Comparison of ENCODE assay signal across 8 cellular contexts in genomic region chr7:116213361-116214155, GRCh38. TPM values are rescaled to one million over a fixed set of nuclear protein-coding genes. Genes with fewer than 3 reads are reported as not detected.
DNase-seq lines count a peak whose midpoint lies in the region; ATAC-seq, FAIRE-seq and TF ChIP-seq lines count a peak whose summit lies in the region.

No MANE protein-coding gene starts in this region.

- no peaks in the 10 kb centered on the region for H3K9me3 Mint-ChIP-seq in activated CD4-positive, alpha-beta T cell treated with anti-CD3 and anti-CD28 coated beads for 36 hours (ENCODE audit: low read depth)
- no peaks in the 10 kb centered on the region for H3K9me3 Mint-ChIP-seq in activated CD8-positive, alpha-beta T cell treated with anti-CD3 and anti-CD28 coated beads for 36 hours

- H3K4me1 ChIP-seq in stomach smooth muscle (ENCODE audit: control insufficient read depth, insufficient read depth, low read length) (no peaks in the 10 kb centered on the region), HepG2 (ENCODE audit: insufficient read depth, low read length) (peaks cover 25% of the 10 kb centered on the region)

- H3K36me3 ChIP-seq in stomach smooth muscle (ENCODE audit: control insufficient read depth in 2 of 2, insufficient read depth in 2 of 2, low read length in 2 of 2) (no peaks in the 10 kb centered on the region), HepG2 (replicated peaks in 1 of 2; ENCODE audit: control insufficient read depth in 1 of 2, insufficient read depth in 2 of 2, low read length in 2 of 2) (no peaks in the 10 kb centered on the region)

- CTCF ChIA-PET in activated CD4-positive, alpha-beta T cell treated with anti-CD3 and anti-CD28 coated beads for 36 hours (lab: Charles Lee): interaction anchor here (1.0 to 4.0 kb wide), 3 partner anchors 10 to 33 kb away, joined by 3 to 17 read pairs (median 3); no protein-coding TSS in a partner anchor
- CTCF ChIA-PET in activated CD8-positive, alpha-beta T cell treated with anti-CD3 and anti-CD28 coated beads for 36 hours (lab: Charles Lee): interaction anchor here (1.7 to 3.5 kb wide), 2 partner anchors 22 to 33 kb away, joined by 11 to 21 read pairs; no protein-coding TSS in a partner anchor
- CTCF ChIA-PET in HepG2 (lab: Yijun Ruan, JAX; ENCODE audit: low intra/inter-chr PET ratio, low total read pairs): no interaction called here

- no TSS peak for BruUV-seq in HepG2 (replicated peaks; lab: Mats Ljungman, UMichigan)

- H3K4me3 Mint-ChIP-seq in activated CD4-positive, alpha-beta T cell treated with anti-CD3 and anti-CD28 coated beads for 36 hours: peak overlapping the region; percentile 97
- peak overlapping the region; percentile 97 for H3K4me3 Mint-ChIP-seq in activated CD8-positive, alpha-beta T cell treated with anti-CD3 and anti-CD28 coated beads for 36 hours

- no peak for DNase-seq in activated CD4-positive, alpha-beta T cell treated with anti-CD3 and anti-CD28 coated beads for 36 hours
- DNase-seq in activated CD4-positive, alpha-beta T cell treated with anti-CD3 and anti-CD28 coated beads, Interleukin-2, amount 50 U/mL, for 48 hours: no peak
- no peak for DNase-seq in activated CD8-positive, alpha-beta T cell treated with anti-CD3 and anti-CD28 coated beads for 36 hours
- peak; percentile 40 for DNase-seq in fibroblast of the aortic adventitia (ENCODE audit: low read depth)
- no peak for DNase-seq in activated gamma-delta T cell treated with Interleukin-2 at 50 U/mL for 16 hours
- no peak for DNase-seq in HepG2 (ENCODE audit: low spot score)
- no peak for DNase-seq in NCI-H1092 treated with DMSO at 0.1 percent for 48 hours (lab: John Stamatoyannopoulos, UW)

- 65% methylated on average over 4 of the region's 4 CpGs for WGBS in HepG2 (ENCODE audit: low lambda C conversion rate)

- H3K9ac ChIP-seq in stomach smooth muscle (ENCODE audit: low read length in 2 of 2): no peak overlapping the region
- no peak overlapping the region for H3K9ac ChIP-seq in HepG2 (ENCODE audit: insufficient read depth, low read depth, low read length)

- H3K27ac ChIP-seq in stomach smooth muscle (ENCODE audit: low read length) (peak overlapping the region; percentile 85), HepG2 (ENCODE audit: extremely low read length, insufficient read depth, low read length) (no peak overlapping the region)

- H3K36me3 Mint-ChIP-seq in activated CD4-positive, alpha-beta T cell treated with anti-CD3 and anti-CD28 coated beads for 36 hours (ENCODE audit: low read depth): peaks cover 22% of the 10 kb centered on the region
- H3K36me3 Mint-ChIP-seq in activated CD8-positive, alpha-beta T cell treated with anti-CD3 and anti-CD28 coated beads for 36 hours (ENCODE audit: low read depth): peaks cover 23% of the 10 kb centered on the region

- H2AFZ ChIP-seq in HepG2 (ENCODE audit: low read length): no peak overlapping the region

- H3K27ac Mint-ChIP-seq in activated CD4-positive, alpha-beta T cell treated with anti-CD3 and anti-CD28 coated beads for 36 hours: peak overlapping the region; percentile 98
- H3K27ac Mint-ChIP-seq in activated CD8-positive, alpha-beta T cell treated with anti-CD3 and anti-CD28 coated beads for 36 hours: peak overlapping the region; percentile 51

- no peak for TF ChIP-seq EP300 in HepG2 (IDR thresholded peaks at IDR 0.05; ENCODE audit: low read depth in 2 of 2, low read length in 2 of 2)
- no peak for TF ChIP-seq EP300 in HepG2 (CRISPR knock-in tag; IDR thresholded peaks at IDR 0.05; ENCODE audit: borderline replicate concordance)

- H3K9me3 ChIP-seq in stomach smooth muscle (ENCODE audit: control insufficient read depth in 2 of 2, low read length in 2 of 2) (no peaks in the 10 kb centered on the region), HepG2 (ENCODE audit: low read length) (no peaks in the 10 kb centered on the region)

- H3K27me3 ChIP-seq in stomach smooth muscle (ENCODE audit: control insufficient read depth in 1 of 2, insufficient read depth in 2 of 2, low read length in 2 of 2): peaks cover 0 to 28% of the 10 kb centered on the region in 2 donors
- H3K27me3 ChIP-seq in HepG2 (ENCODE audit: control insufficient read depth in 1 of 2, insufficient read depth in 2 of 2, low read length in 2 of 2): peaks cover 0 to 12% of the 10 kb centered on the region in 2 experiments; a peak in 2 of 5 replicates

- POLR2A ChIA-PET in activated CD4-positive, alpha-beta T cell treated with anti-CD3 and anti-CD28 coated beads for 36 hours (lab: Charles Lee): no interaction called here
- POLR2A ChIA-PET in activated CD8-positive, alpha-beta T cell treated with anti-CD3 and anti-CD28 coated beads for 36 hours (lab: Charles Lee): interaction anchor here (0.5 kb wide), 1 partner anchor 45 kb away, joined by 3 read pairs; no protein-coding TSS in a partner anchor
- POLR2A ChIA-PET in HepG2 (lab: Yijun Ruan, JAX): no interaction called here

- TF ChIP-seq CTCF in activated CD8-positive, alpha-beta T cell treated with anti-CD3 and anti-CD28 coated beads for 36 hours (IDR thresholded peaks at IDR 0.05): no peak
- TF ChIP-seq CTCF in fibroblast of the aortic adventitia (IDR thresholded peaks at IDR 0.05; ENCODE audit: insufficient read depth, low read length) (no peak), HepG2 (CRISPR knock-in tag; IDR thresholded peaks at IDR 0.05) (no peak)

- H3K27me3 Mint-ChIP-seq in activated CD4-positive, alpha-beta T cell treated with anti-CD3 and anti-CD28 coated beads for 36 hours: no peaks in the 10 kb centered on the region
- no peaks in the 10 kb centered on the region for H3K27me3 Mint-ChIP-seq in activated CD8-positive, alpha-beta T cell treated with anti-CD3 and anti-CD28 coated beads for 36 hours

- H4K20me1 ChIP-seq in HepG2 (ENCODE audit: insufficient read depth, low read length): no peaks in the 10 kb centered on the region

- TF ChIP-seq POLR2A in HepG2 (IDR thresholded peaks at IDR 0.05; ENCODE audit: insufficient read depth in 1 of 2, low read depth in 2 of 2, low read length in 2 of 2): no peak

- in situ Hi-C loops in HepG2 (cut with HindIII; ENCODE audit: extremely low pct_ligation_motif_present, low pct_unique_long_range_greater_than_20kb): no loop called here

- H3K4me3 ChIP-seq in fibroblast of the aortic adventitia (ENCODE audit: low read depth, low read length) (no peak overlapping the region), stomach smooth muscle (ENCODE audit: low read length in 2 of 2) (peak overlapping the region in 1 of 2 donors; percentile 9), HepG2 (replicated peaks in 1 of 3; ENCODE audit: insufficient read depth in 1 of 3, low read depth in 2 of 3, low read length in 3 of 3) (no peak overlapping the region)

- H3K4me2 ChIP-seq in HepG2 (ENCODE audit: low read depth, low read length): no peak overlapping the region

- intact Hi-C loops in activated CD4-positive, alpha-beta T cell treated with anti-CD3 and anti-CD28 coated beads for 36 hours (cut with DNase I, micrococcal nuclease): loop anchor here (5.0 to 10.0 kb wide), 5 partner anchors 741 to 1971 kb away; partner anchors contain the start of genes MDFIC (in 2 of the 2), LSM8 (in 1 of the 2) and ST7 (in 1 of the 2)
- intact Hi-C loops in activated CD8-positive, alpha-beta T cell treated with anti-CD3 and anti-CD28 coated beads for 36 hours (cut with micrococcal nuclease): no loop called here
- intact Hi-C loops in HepG2 (cut with micrococcal nuclease; ENCODE audit: unreplicated experiment): no loop called here

- no peak for FAIRE-seq in HepG2 (lab: Jason Lieb, UNC)

- no peak for TF ChIP-seq RAD21 in HepG2 (CRISPR knock-in tag; IDR thresholded peaks at IDR 0.05)

- peaks cover 72% of the 10 kb centered on the region for H3K4me1 Mint-ChIP-seq in activated CD4-positive, alpha-beta T cell treated with anti-CD3 and anti-CD28 coated beads for 36 hours
- H3K4me1 Mint-ChIP-seq in activated CD8-positive, alpha-beta T cell treated with anti-CD3 and anti-CD28 coated beads for 36 hours (ENCODE audit: low read depth): peaks cover 65% of the 10 kb centered on the region

- peaks cover 27% of the 10 kb centered on the region for H3K79me2 ChIP-seq in HepG2 (ENCODE audit: insufficient read depth, low read length)

- no peak for ATAC-seq in activated CD4-positive, alpha-beta T cell treated with anti-CD3 and anti-CD28 coated beads for 36 hours
- ATAC-seq in activated CD8-positive, alpha-beta T cell treated with anti-CD3 and anti-CD28 coated beads for 36 hours: no peak
- no peak for ATAC-seq in HepG2

TF ChIP-seq in HepG2, 621 proteins besides CTCF, POLR2A, EP300 and RAD21 (continues in another document):
- TF ChIP-seq GATAD1 (CRISPR knock-in tag; IDR thresholded peaks at IDR 0.05) (no peak), ZNF557 (CRISPR knock-in tag; IDR thresholded peaks at IDR 0.05) (no peak)

RNA-seq across cellular contexts. Expression of gene TES, which starts 3.2 kb away (rescaled TPM):
- total RNA-seq in activated CD4-positive, alpha-beta T cell treated with anti-CD3 and anti-CD28 coated beads for 36 hours: 10 to 100 TPM; 84.8 to 97.5 TPM
- 10 to 100 TPM; 63.9 to 65.7 TPM for total RNA-seq in activated CD8-positive, alpha-beta T cell treated with anti-CD3 and anti-CD28 coated beads for 36 hours
- total RNA-seq in fibroblast of the aortic adventitia (ENCODE audit: low replicate concordance): 39.2 and 61.3 TPM in 2 replicates
- 21.6 and 24.7 TPM in 2 replicates for total RNA-seq in HepG2 (2016; rRNA removed; fragmentation: Illumina TruSeq; extraction: Trizol)
- 5.7 and 7.0 TPM in 2 replicates for total RNA-seq in HepG2 (2016; cell fraction: cytosol; rRNA removed; fragmentation: Illumina TruSeq; extraction: Trizol; ENCODE audit: low read depth)
- 20.1 and 24.8 TPM in 2 replicates for total RNA-seq in HepG2 (2016; cell fraction: insoluble cytoplasmic fraction; rRNA removed; fragmentation: Illumina TruSeq; extraction: Trizol)
- total RNA-seq in HepG2 (2016; cell fraction: membrane; rRNA removed; fragmentation: Illumina TruSeq; extraction: Trizol): 13.3 and 15.7 TPM in 2 replicates
- total RNA-seq in HepG2 (2016; cell fraction: nucleus; rRNA removed; fragmentation: Illumina TruSeq; extraction: Trizol): 19.2 and 19.9 TPM in 2 replicates
- 17.6 and 23.0 TPM in 2 replicates for polyA plus RNA-seq in HepG2 (2011; rRNA removed)
- 10.5 and 12.4 TPM in 2 replicates for polyA plus RNA-seq in HepG2 (2011; cell fraction: cytosol; rRNA removed)
- polyA plus RNA-seq in HepG2 (2011; cell fraction: nucleus; rRNA removed): 15.2 and 17.8 TPM in 2 replicates
- polyA plus RNA-seq in HepG2 (2012): 11.3 and 12.6 TPM in 2 replicates
- polyA plus RNA-seq in HepG2 (2016; cell fraction: cytosol; fragmentation: Illumina TruSeq; extraction: Trizol; ENCODE audit: low read depth): 5.5 and 6.1 TPM in 2 replicates
- polyA plus RNA-seq in HepG2 (2016; cell fraction: insoluble cytoplasmic fraction; fragmentation: Illumina TruSeq; extraction: Trizol; ENCODE audit: low read depth): 24.3 and 25.3 TPM in 2 replicates
- polyA plus RNA-seq in HepG2 (2016; cell fraction: membrane; fragmentation: Illumina TruSeq; extraction: Trizol; ENCODE audit: low read depth): 9.3 and 11.9 TPM in 2 replicates
- 18.5 and 18.7 TPM in 2 replicates for polyA plus RNA-seq in HepG2 (2016; cell fraction: nucleus; fragmentation: Illumina TruSeq; extraction: Trizol; ENCODE audit: insufficient read depth, low read depth)
- 13.6 and 60.4 TPM in 2 replicates for polyA minus RNA-seq in HepG2 (2011; rRNA and poly(A)+ RNA removed; ENCODE audit: low replicate concordance)
- polyA minus RNA-seq in HepG2 (2011; cell fraction: cytosol; rRNA and poly(A)+ RNA removed): 10.0 and 10.8 TPM in 2 replicates
- 21.8 and 25.9 TPM in 2 replicates for polyA minus RNA-seq in HepG2 (2011; cell fraction: nucleus; rRNA and poly(A)+ RNA removed)

Comparison
In these comparisons a context has a peak if more than half of its experiments do, and no peak if none do; other contexts are left out.
1. intact Hi-C loops: an anchor here in activated CD4-positive, alpha-beta T cell treated with anti-CD3 and anti-CD28 coated beads for 36 hours (5.0 to 10.0 kb wide); none called in activated CD8-positive, alpha-beta T cell treated with anti-CD3 and anti-CD28 coated beads for 36 hours and HepG2.